22 cellular contexts compared by ENCODE assay signal in genomic region chr15:80677041-80677440, GRCh38.
"Had no signal": no experiment of that assay in that cellular context is flagged by ENCODE, and none has a peak within 500 bp of the region (broad histone marks: within the 10 kb centered on the region; RNA-seq: fewer than 3 reads in every experiment).

No MANE protein-coding gene starts in this region.

- ATAC-seq: esophagus mucosa, gastrocnemius medialis, heart right ventricle, left cardiac atrium, left lung, left ventricle myocardium superior, lower lobe of right lung, mucosa of descending colon had no signal

- DNase-seq: dermis blood vessel endothelial cell; dorsolateral prefrontal cortex; effector CD4-positive, alpha-beta T cell; effector memory CD4-positive, alpha-beta T cell; erythroblast; esophagus squamous epithelium; foreskin fibroblast; foreskin melanocyte; gastrocnemius medialis; glutamatergic neuron; head of caudate nucleus; heart right ventricle; hippocampal formation; left cardiac atrium; left lung; left ventricle myocardium superior; lower lobe of right lung; mesenchymal stem cell; mucosa of descending colon had no signal

- H3K27me3 ChIP-seq: esophagus squamous epithelium, gastrocnemius medialis, left lung had no signal

- H3K9me3 Mint-ChIP-seq: mesothelial cell of epicardium had no signal

- H3K36me3 ChIP-seq: esophagus squamous epithelium, gastrocnemius medialis, heart right ventricle, left lung, lower lobe of right lung had no signal

- H3K4me1 ChIP-seq: gastrocnemius medialis had no signal

- H3K27ac Mint-ChIP-seq: mesothelial cell of epicardium had no signal

- H3K4me3 Mint-ChIP-seq: mesothelial cell of epicardium had no signal

- H3K9me3 ChIP-seq: esophagus squamous epithelium, gastrocnemius medialis, heart right ventricle, left lung, lower lobe of right lung, mucosa of descending colon had no signal

- H3K27ac ChIP-seq: coronary artery, dorsolateral prefrontal cortex, esophagus squamous epithelium, gastrocnemius medialis, heart right ventricle, left lung, lower lobe of right lung had no signal

- H3K4me3 ChIP-seq: coronary artery, dorsolateral prefrontal cortex, esophagus squamous epithelium, gastrocnemius medialis, heart right ventricle, left lung, lower lobe of right lung, mucosa of descending colon had no signal

- H3K36me3 Mint-ChIP-seq: mesothelial cell of epicardium had no signal
